ENCODE assay signal across 2 cellular contexts in the genomic region with DNA sequence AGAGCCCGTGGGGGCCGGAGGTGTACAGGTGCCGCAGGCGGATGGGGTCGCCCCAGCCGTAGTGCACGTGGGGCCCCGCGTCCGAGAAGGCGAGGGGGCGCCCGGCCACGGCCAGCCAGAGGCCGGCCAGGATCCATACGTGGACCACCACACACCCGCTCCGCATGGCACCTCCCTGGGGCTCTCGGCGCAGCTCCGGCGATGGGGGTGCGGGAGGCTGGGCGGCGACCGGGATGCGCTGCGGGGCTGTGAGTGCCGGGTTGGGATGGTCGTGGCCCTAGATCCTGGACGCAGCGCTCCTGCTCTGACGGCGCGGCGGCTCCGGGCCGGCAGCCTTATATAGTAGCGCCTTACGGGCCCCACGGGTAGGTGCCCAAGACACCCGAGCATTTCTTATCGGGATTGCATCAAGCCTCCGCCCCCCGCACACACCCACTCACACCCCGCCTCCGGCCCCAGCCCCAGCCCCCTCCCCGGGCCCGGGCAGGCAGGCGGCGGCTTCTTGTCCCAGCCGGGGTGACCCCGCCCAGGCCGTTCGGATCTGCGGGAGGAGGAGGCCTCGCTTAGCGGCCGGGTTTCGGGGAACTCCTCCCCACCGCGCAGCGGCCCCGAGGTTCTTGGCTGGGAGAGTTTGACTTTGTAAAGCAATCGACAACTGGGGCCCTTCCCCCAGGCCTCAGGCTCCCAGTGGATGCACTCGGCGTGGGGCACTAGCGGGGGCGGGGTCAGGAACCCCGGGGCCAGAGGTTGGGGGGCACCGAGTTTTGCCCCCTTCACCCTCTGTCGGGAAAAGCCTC.
TF ChIP-seq lines count a peak whose summit lies in the region.

Gene FGF19, minus strand, starts transcription at position 312 of the 797 bp plus-strand sequence. Its CDS starts 146 bp downstream, at position 166.

TF ChIP-seq in IMR-90, 13 proteins besides CTCF, POLR2A, EP300 and RAD21:
- no peak for TF ChIP-seq MAZ (IDR thresholded peaks at IDR 0.05; ENCODE audit: borderline replicate concordance, low read depth, low read length)
- no peak for TF ChIP-seq RFX5 (IDR thresholded peaks at IDR 0.05; ENCODE audit: low read depth, low read length)
- no peak for TF ChIP-seq CEBPB (IDR thresholded peaks at IDR 0.05; ENCODE audit: low read depth, low read length)
- TF ChIP-seq SMC3 (IDR thresholded peaks at IDR 0.05; ENCODE audit: low read depth, low read length): no peak
- TF ChIP-seq CHD1 (IDR thresholded peaks at IDR 0.05; ENCODE audit: low read depth, low read length): no peak
- TF ChIP-seq BHLHE40 (IDR thresholded peaks at IDR 0.05; ENCODE audit: low read depth, low read length): no peak
- no peak for TF ChIP-seq ELK1 (IDR thresholded peaks at IDR 0.05; ENCODE audit: borderline replicate concordance, low read depth, low read length)
- TF ChIP-seq, protein P1, sequence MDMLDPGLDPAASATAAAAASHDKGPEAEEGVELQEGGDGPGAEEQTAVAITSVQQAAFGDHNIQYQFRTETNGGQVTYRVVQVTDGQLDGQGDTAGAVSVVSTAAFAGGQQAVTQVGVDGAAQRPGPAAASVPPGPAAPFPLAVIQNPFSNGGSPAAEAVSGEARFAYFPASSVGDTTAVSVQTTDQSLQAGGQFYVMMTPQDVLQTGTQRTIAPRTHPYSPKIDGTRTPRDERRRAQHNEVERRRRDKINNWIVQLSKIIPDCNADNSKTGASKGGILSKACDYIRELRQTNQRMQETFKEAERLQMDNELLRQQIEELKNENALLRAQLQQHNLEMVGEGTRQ (IDR thresholded peaks at IDR 0.05; ENCODE audit: low read depth, low read length): no peak
- no peak for TF ChIP-seq FOS (IDR thresholded peaks at IDR 0.05; ENCODE audit: low read depth, low read length)
- no peak for TF ChIP-seq NFE2L2 (IDR thresholded peaks at IDR 0.05; ENCODE audit: low read depth, low read length)
- TF ChIP-seq MAFK (IDR thresholded peaks at IDR 0.05; ENCODE audit: low read depth, low read length): no peak
- no peak for TF ChIP-seq RCOR1 (IDR thresholded peaks at IDR 0.05; ENCODE audit: insufficient replicate concordance, low read length)
- TF ChIP-seq MXI1 (IDR thresholded peaks at IDR 0.05; ENCODE audit: borderline replicate concordance, low read depth, low read length): no peak

TF ChIP-seq in H1, 55 proteins besides CTCF, POLR2A, EP300 and RAD21:
- TF ChIP-seq, protein P2, sequence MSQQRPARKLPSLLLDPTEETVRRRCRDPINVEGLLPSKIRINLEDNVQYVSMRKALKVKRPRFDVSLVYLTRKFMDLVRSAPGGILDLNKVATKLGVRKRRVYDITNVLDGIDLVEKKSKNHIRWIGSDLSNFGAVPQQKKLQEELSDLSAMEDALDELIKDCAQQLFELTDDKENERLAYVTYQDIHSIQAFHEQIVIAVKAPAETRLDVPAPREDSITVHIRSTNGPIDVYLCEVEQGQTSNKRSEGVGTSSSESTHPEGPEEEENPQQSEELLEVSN (IDR thresholded peaks at IDR 0.05): no peak
- TF ChIP-seq EZH2 (IDR thresholded peaks at IDR 0.05; ENCODE audit: low read depth, low read length, severe bottlenecking) (peak; percentile 49), TAF1 (IDR thresholded peaks at IDR 0.05; ENCODE audit: low read depth, low read length) (0 out of 2 replicates have a peak, but pooled peaks have one; percentile 5), JUN (IDR thresholded peaks at IDR 0.05; ENCODE audit: low read depth, low read length) (no peak), TCF12 (IDR thresholded peaks at IDR 0.05; ENCODE audit: low read depth, low read length) (no peak), CREB1 (IDR thresholded peaks at IDR 0.05) (no peak), SIX5 (IDR thresholded peaks at IDR 0.05; ENCODE audit: low read depth, low read length) (no peak), RNF2 (IDR thresholded peaks at IDR 0.05; ENCODE audit: borderline replicate concordance, low read depth, low read length, missing control alignments, poor library complexity, severe bottlenecking) (no peak), CTBP2 (IDR thresholded peaks at IDR 0.05; ENCODE audit: borderline replicate concordance, insufficient read depth, insufficient read length, low read length) (no peak), SP2 (IDR thresholded peaks at IDR 0.05; ENCODE audit: low read length) (no peak), HDAC6 (IDR thresholded peaks at IDR 0.05; ENCODE audit: low read depth, low read length) (no peak), KDM1A (IDR thresholded peaks at IDR 0.05; ENCODE audit: borderline replicate concordance, low read length) (no peak), TBP (IDR thresholded peaks at IDR 0.05; ENCODE audit: low read depth, low read length) (peak; percentile 60; the same call in 1 of the 2 replicates), RBBP5 (IDR thresholded peaks at IDR 0.05; ENCODE audit: borderline replicate concordance, low read depth, low read length) (peak; percentile 26; the same call in 1 of the 2 replicates), CBX5 (IDR thresholded peaks at IDR 0.05; ENCODE audit: low read depth, low read length) (no peak), KDM4A (IDR thresholded peaks at IDR 0.05; ENCODE audit: low read depth, low read length, severe bottlenecking) (no peak), MAX (IDR thresholded peaks at IDR 0.05) (peak; percentile 18; the same call in 1 of the 2 replicates), BACH1 (IDR thresholded peaks at IDR 0.05; ENCODE audit: low read length) (no peak), SP4 (IDR thresholded peaks at IDR 0.05; ENCODE audit: low read length) (no peak), POU5F1 (IDR thresholded peaks at IDR 0.05; ENCODE audit: low read depth, low read length) (no peak), ATF2 (IDR thresholded peaks at IDR 0.05; ENCODE audit: low read length) (no peak), ASH2L (IDR thresholded peaks at IDR 0.05; ENCODE audit: low read length) (peak; percentile 55), JUND (IDR thresholded peaks at IDR 0.05; ENCODE audit: low read length) (no peak), SUZ12 (IDR thresholded peaks at IDR 0.05; ENCODE audit: low read length) (peak; percentile 34; the same call in 1 of the 2 replicates), POLR2AphosphoS5 (IDR thresholded peaks at IDR 0.05; ENCODE audit: low read depth, low read length) (0 out of 2 replicates have a peak, but pooled peaks have one; percentile 62)
